Comparison of ENCODE assay signal across 1 cellular context in the genomic region with DNA sequence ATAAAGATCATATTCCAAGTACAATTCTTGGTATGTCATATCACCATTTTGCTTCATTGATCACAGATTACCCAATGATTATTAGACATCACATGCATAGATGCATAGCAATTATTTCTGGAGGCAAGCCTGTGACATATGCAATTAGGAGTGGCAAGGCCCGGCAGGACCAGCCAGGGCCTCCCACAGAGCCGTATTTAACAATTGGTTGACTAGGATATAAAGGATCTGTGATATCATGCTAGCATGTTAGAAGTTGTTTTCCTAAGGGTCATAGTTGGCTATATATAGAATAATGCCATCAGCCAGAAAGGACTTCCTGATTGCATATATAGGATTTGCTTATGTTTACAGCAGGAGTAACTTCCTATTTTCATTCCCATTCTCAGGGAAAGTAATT.
TF ChIP-seq lines count a peak whose summit lies in the region.

No MANE protein-coding gene starts in this region.

TF ChIP-seq in HEK293, 187 proteins besides CTCF, POLR2A, EP300 and RAD21 (continued from another document):
- TF ChIP-seq ZNF561 (tag by site-specific recombination; IDR thresholded peaks at IDR 0.05; ENCODE audit: borderline replicate concordance) (no peak), ZNF394 (tag by site-specific recombination; IDR thresholded peaks at IDR 0.05; ENCODE audit: borderline replicate concordance) (0 out of 2 replicates have a peak, but pooled peaks have one; percentile 20), KLF9 (tag by site-specific recombination; IDR thresholded peaks at IDR 0.05; ENCODE audit: low read depth) (no peak), GLIS1 (tag by site-specific recombination; IDR thresholded peaks at IDR 0.05) (peak; percentile 57; the same call in 1 of the 2 replicates), HOXC10 (CRISPR knock-in tag; IDR thresholded peaks at IDR 0.05) (no peak), ZNF843 (tag by site-specific recombination; IDR thresholded peaks at IDR 0.05) (peak; percentile 39; the same call in 1 of the 2 replicates), ZNF335 (tag by site-specific recombination; conservative IDR thresholded peaks at IDR 0.05) (no peak; the same call in 1 of the 2 replicates), ZNF341 (tag by site-specific recombination; IDR thresholded peaks at IDR 0.05; ENCODE audit: low read depth) (no peak), ZBTB8A (tag by site-specific recombination; IDR thresholded peaks at IDR 0.05) (no peak), KLF8 (tag by site-specific recombination; IDR thresholded peaks at IDR 0.05) (peak; percentile 34; the same call in 1 of the 2 replicates), FEZF1 (tag by site-specific recombination; IDR thresholded peaks at IDR 0.05) (no peak)
- TF ChIP-seq, protein P1, sequence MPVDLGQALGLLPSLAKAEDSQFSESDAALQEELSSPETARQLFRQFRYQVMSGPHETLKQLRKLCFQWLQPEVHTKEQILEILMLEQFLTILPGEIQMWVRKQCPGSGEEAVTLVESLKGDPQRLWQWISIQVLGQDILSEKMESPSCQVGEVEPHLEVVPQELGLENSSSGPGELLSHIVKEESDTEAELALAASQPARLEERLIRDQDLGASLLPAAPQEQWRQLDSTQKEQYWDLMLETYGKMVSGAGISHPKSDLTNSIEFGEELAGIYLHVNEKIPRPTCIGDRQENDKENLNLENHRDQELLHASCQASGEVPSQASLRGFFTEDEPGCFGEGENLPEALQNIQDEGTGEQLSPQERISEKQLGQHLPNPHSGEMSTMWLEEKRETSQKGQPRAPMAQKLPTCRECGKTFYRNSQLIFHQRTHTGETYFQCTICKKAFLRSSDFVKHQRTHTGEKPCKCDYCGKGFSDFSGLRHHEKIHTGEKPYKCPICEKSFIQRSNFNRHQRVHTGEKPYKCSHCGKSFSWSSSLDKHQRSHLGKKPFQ (tag by site-specific recombination; IDR thresholded peaks at IDR 0.05): no peak
- TF ChIP-seq, protein P2, sequence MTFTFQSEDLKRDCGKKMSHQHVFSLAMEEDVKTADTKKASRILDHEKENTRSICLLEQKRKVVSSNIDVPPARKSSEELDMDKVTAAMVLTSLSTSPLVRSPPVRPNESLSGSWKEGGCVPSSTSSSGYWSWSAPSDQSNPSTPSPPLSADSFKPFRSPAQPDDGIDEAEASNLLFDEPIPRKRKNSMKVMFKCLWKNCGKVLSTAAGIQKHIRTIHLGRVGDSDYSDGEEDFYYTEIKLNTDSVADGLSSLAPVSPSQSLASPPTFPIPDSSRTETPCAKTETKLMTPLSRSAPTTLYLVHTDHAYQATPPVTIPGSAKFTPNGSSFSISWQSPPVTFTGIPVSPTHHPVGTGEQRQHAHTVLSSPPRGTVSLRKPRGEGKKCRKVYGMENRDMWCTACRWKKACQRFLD (tag by site-specific recombination; IDR thresholded peaks at IDR 0.05): no peak
- TF ChIP-seq, protein P3, sequence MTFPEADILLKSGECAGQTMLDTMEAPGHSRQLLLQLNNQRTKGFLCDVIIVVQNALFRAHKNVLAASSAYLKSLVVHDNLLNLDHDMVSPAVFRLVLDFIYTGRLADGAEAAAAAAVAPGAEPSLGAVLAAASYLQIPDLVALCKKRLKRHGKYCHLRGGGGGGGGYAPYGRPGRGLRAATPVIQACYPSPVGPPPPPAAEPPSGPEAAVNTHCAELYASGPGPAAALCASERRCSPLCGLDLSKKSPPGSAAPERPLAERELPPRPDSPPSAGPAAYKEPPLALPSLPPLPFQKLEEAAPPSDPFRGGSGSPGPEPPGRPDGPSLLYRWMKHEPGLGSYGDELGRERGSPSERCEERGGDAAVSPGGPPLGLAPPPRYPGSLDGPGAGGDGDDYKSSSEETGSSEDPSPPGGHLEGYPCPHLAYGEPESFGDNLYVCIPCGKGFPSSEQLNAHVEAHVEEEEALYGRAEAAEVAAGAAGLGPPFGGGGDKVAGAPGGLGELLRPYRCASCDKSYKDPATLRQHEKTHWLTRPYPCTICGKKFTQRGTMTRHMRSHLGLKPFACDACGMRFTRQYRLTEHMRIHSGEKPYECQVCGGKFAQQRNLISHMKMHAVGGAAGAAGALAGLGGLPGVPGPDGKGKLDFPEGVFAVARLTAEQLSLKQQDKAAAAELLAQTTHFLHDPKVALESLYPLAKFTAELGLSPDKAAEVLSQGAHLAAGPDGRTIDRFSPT (tag by site-specific recombination; IDR thresholded peaks at IDR 0.05): no peak
- TF ChIP-seq, protein P4, sequence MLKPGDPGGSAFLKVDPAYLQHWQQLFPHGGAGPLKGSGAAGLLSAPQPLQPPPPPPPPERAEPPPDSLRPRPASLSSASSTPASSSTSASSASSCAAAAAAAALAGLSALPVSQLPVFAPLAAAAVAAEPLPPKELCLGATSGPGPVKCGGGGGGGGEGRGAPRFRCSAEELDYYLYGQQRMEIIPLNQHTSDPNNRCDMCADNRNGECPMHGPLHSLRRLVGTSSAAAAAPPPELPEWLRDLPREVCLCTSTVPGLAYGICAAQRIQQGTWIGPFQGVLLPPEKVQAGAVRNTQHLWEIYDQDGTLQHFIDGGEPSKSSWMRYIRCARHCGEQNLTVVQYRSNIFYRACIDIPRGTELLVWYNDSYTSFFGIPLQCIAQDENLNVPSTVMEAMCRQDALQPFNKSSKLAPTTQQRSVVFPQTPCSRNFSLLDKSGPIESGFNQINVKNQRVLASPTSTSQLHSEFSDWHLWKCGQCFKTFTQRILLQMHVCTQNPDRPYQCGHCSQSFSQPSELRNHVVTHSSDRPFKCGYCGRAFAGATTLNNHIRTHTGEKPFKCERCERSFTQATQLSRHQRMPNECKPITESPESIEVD (tag by site-specific recombination; IDR thresholded peaks at IDR 0.05): peak; percentile 50; the same call in 1 of the 2 replicates
TF ChIP-seq in HEK293: peak in this region for 13.
